27 cellular contexts compared by ENCODE assay signal in the genomic region with DNA sequence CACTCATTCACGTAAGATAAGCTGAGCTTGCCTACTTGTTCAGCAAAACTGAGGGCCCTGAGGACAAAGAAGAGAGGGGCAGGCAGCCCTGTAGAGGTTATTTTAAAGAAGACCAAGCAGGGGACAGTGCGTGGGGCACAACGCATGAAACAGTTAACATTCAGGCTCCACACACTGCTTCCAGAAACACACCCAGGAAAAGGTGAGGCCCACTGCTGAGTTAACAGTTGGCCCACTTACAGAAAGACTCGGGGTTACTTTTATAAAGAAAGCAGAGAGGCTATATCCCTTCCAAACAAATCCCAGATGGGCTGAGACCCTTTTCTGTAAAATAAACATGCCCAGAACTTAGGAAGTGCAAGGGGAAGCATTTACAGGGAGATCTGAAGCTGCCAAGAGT. TPM values are rescaled to one million over a fixed set of nuclear protein-coding genes. Genes with fewer than 3 reads are reported as not detected.
"Had no signal": no experiment of that assay in that cellular context is flagged by ENCODE, and none has a peak within 500 bp of the region (broad histone marks: within the 10 kb centered on the region; RNA-seq: fewer than 3 reads in every experiment).

No MANE protein-coding gene starts in this region.

- H3K27ac Mint-ChIP-seq: memory B cell; natural killer cell treated with Interleukin-12 subunit alpha and Interleukin-12 subunit beta and Interleukin-15 and Interleukin-18, amount 100 ng/mL, for 72 hours; stimulated activated memory B cell treated with anti-CD40 and anti-IgM and Interleukin-4, amounts not matched to agents 10 μg/mL and 1 μg/mL and 100 μg/mL, for 72 hours; stimulated activated naive CD8-positive, alpha-beta T cell treated with anti-CD3 and anti-CD28 coated beads, Interleukin-15, Interleukin-2, amounts not matched to agents 100 ng/mL and 50 ng/mL, for 24 hours had no signal

- H3K27ac ChIP-seq: epithelial cell of prostate, esophagus muscularis mucosa, gastrocnemius medialis, pancreas, prostate gland, spleen, tibial artery, vagina had no signal

- H3K4me1 Mint-ChIP-seq: memory B cell; stimulated activated memory B cell treated with anti-CD40 and anti-IgM and Interleukin-4, amounts not matched to agents 10 μg/mL and 1 μg/mL and 100 μg/mL, for 72 hours had no signal

- DNase-seq: effector memory CD4-positive, alpha-beta T cell; gastrocnemius medialis; kidney; left cardiac atrium; midbrain; occipital lobe; pancreas; spleen; stimulated activated CD4-positive, alpha-beta T cell treated with anti-CD3 and anti-CD28 coated beads, Interleukin-15, amount 100 ng/mL, for 24 hours; stimulated activated CD4-positive, alpha-beta T cell treated with anti-CD3 and anti-CD28 coated beads, Interleukin-1b, Interleukin-23, amount 100 ng/mL, for 48 hours; stimulated activated CD4-positive, alpha-beta T cell treated with anti-CD3 and anti-CD28 coated beads, Interleukin-4, amount 100 ng/mL, for 24 hours; upper lobe of right lung had no signal

- H3K27me3 Mint-ChIP-seq: memory B cell; stimulated activated memory B cell treated with anti-CD40 and anti-IgM and Interleukin-4, amounts not matched to agents 10 μg/mL and 1 μg/mL and 100 μg/mL, for 72 hours had no signal

- H3K4me3 ChIP-seq: esophagus muscularis mucosa, gastrocnemius medialis, pancreas, prostate gland, spleen, tibial artery, upper lobe of right lung, vagina had no signal

- H3K9me3 ChIP-seq: esophagus muscularis mucosa, gastrocnemius medialis, pancreas, prostate gland, tibial artery, upper lobe of right lung, vagina had no signal

- H3K36me3 ChIP-seq: esophagus muscularis mucosa, gastrocnemius medialis, pancreas, prostate gland, spleen, tibial artery, upper lobe of right lung, vagina had no signal

- H3K36me3 Mint-ChIP-seq: memory B cell; natural killer cell treated with Interleukin-12 subunit alpha and Interleukin-12 subunit beta and Interleukin-15 and Interleukin-18, amount 100 ng/mL, for 72 hours; stimulated activated memory B cell treated with anti-CD40 and anti-IgM and Interleukin-4, amounts not matched to agents 10 μg/mL and 1 μg/mL and 100 μg/mL, for 72 hours had no signal

- H3K9me3 Mint-ChIP-seq: natural killer cell treated with Interleukin-12 subunit alpha and Interleukin-12 subunit beta and Interleukin-15 and Interleukin-18, amount 100 ng/mL, for 72 hours had no signal

- H3K4me1 ChIP-seq: pancreas, prostate gland, tibial artery, vagina had no signal

- H3K4me3 Mint-ChIP-seq: memory B cell; natural killer cell treated with Interleukin-12 subunit alpha and Interleukin-12 subunit beta and Interleukin-15 and Interleukin-18, amount 100 ng/mL, for 72 hours; stimulated activated memory B cell treated with anti-CD40 and anti-IgM and Interleukin-4, amounts not matched to agents 10 μg/mL and 1 μg/mL and 100 μg/mL, for 72 hours; stimulated activated naive CD8-positive, alpha-beta T cell treated with anti-CD3 and anti-CD28 coated beads, Interleukin-15, Interleukin-2, amounts not matched to agents 100 ng/mL and 50 ng/mL, for 24 hours had no signal

- ATAC-seq: gastrocnemius medialis; natural killer cell treated with Interleukin-12 subunit alpha and Interleukin-12 subunit beta and Interleukin-15 and Interleukin-18, amount 100 ng/mL, for 72 hours; stimulated activated memory B cell treated with anti-CD40 and anti-IgM and Interleukin-4, amounts not matched to agents 10 μg/mL and 1 μg/mL and 100 μg/mL, for 72 hours had no signal

- H3K27me3 ChIP-seq: esophagus muscularis mucosa, gastrocnemius medialis, pancreas, spleen, tibial artery, upper lobe of right lung, vagina had no signal

RNA-seq across cellular contexts. Expression of gene SSTR4, which starts 49.9 kb away (rescaled TPM):
- total RNA-seq: esophagus muscularis mucosa; fibroblast of villous mesenchyme; gastrocnemius medialis; kidney; left cardiac atrium; liver; natural killer cell treated with Interleukin-12 subunit alpha and Interleukin-12 subunit beta and Interleukin-15 and Interleukin-18, amount 100 ng/mL, for 72 hours; occipital lobe; pancreas; prostate gland; renal cortical epithelial cell; sciatic nerve; skeletal muscle tissue; spleen; temporal lobe; upper lobe of right lung; vagina had no signal
